Comparison of ENCODE assay signal across 1 cellular context in genomic region chr10:34537629-34538231, GRCh38.
A peak's percentile ranks its signal among the peaks of the same experiment; 100 is the strongest.
TF ChIP-seq lines count a peak whose summit lies in the region.

No MANE protein-coding gene starts in this region.

TF ChIP-seq in GM12878, 131 proteins besides CTCF, POLR2A, EP300 and RAD21 (continued from another document and continues in another):
- no peak for TF ChIP-seq NKRF (conservative IDR thresholded peaks at IDR 0.05)
- TF ChIP-seq TARDBP (IDR thresholded peaks at IDR 0.05; ENCODE audit: borderline replicate concordance) = no peak
- TF ChIP-seq SP1 (IDR thresholded peaks at IDR 0.05; ENCODE audit: low read depth, low read length) = no peak
- TF ChIP-seq MXI1 (IDR thresholded peaks at IDR 0.05; ENCODE audit: low read depth, low read length) = no peak
- TF ChIP-seq MLLT1 (IDR thresholded peaks at IDR 0.05) = peak; percentile 75
- TF ChIP-seq, protein P1, sequence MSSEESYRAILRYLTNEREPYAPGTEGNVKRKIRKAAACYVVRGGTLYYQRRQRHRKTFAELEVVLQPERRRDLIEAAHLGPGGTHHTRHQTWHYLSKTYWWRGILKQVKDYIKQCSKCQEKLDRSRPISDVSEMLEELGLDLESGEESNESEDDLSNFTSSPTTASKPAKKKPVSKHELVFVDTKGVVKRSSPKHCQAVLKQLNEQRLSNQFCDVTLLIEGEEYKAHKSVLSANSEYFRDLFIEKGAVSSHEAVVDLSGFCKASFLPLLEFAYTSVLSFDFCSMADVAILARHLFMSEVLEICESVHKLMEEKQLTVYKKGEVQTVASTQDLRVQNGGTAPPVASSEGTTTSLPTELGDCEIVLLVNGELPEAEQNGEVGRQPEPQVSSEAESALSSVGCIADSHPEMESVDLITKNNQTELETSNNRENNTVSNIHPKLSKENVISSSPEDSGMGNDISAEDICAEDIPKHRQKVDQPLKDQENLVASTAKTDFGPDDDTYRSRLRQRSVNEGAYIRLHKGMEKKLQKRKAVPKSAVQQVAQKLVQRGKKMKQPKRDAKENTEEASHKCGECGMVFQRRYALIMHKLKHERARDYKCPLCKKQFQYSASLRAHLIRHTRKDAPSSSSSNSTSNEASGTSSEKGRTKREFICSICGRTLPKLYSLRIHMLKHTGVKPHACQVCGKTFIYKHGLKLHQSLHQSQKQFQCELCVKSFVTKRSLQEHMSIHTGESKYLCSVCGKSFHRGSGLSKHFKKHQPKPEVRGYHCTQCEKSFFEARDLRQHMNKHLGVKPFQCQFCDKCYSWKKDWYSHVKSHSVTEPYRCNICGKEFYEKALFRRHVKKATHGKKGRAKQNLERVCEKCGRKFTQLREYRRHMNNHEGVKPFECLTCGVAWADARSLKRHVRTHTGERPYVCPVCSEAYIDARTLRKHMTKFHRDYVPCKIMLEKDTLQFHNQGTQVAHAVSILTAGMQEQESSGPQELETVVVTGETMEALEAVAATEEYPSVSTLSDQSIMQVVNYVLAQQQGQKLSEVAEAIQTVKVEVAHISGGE (CRISPR knock-in tag; IDR thresholded peaks at IDR 0.05) = no peak
- TF ChIP-seq IRF4 (IDR thresholded peaks at IDR 0.05; ENCODE audit: low read depth, low read length) = no peak
- TF ChIP-seq WRNIP1 (IDR thresholded peaks at IDR 0.05; ENCODE audit: borderline replicate concordance, low read depth, low read length) = no peak
- peak; percentile 80 for TF ChIP-seq MEF2B (IDR thresholded peaks at IDR 0.05; ENCODE audit: partially characterized antibody, poor library complexity, severe bottlenecking)
- TF ChIP-seq, protein P2, sequence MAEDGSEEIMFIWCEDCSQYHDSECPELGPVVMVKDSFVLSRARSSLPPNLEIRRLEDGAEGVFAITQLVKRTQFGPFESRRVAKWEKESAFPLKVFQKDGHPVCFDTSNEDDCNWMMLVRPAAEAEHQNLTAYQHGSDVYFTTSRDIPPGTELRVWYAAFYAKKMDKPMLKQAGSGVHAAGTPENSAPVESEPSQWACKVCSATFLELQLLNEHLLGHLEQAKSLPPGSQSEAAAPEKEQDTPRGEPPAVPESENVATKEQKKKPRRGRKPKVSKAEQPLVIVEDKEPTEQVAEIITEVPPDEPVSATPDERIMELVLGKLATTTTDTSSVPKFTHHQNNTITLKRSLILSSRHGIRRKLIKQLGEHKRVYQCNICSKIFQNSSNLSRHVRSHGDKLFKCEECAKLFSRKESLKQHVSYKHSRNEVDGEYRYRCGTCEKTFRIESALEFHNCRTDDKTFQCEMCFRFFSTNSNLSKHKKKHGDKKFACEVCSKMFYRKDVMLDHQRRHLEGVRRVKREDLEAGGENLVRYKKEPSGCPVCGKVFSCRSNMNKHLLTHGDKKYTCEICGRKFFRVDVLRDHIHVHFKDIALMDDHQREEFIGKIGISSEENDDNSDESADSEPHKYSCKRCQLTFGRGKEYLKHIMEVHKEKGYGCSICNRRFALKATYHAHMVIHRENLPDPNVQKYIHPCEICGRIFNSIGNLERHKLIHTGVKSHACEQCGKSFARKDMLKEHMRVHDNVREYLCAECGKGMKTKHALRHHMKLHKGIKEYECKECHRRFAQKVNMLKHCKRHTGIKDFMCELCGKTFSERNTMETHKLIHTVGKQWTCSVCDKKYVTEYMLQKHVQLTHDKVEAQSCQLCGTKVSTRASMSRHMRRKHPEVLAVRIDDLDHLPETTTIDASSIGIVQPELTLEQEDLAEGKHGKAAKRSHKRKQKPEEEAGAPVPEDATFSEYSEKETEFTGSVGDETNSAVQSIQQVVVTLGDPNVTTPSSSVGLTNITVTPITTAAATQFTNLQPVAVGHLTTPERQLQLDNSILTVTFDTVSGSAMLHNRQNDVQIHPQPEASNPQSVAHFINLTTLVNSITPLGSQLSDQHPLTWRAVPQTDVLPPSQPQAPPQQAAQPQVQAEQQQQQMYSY (CRISPR knock-in tag; IDR thresholded peaks at IDR 0.05) = no peak
- no peak for TF ChIP-seq NRF1 (conservative IDR thresholded peaks at IDR 0.05; ENCODE audit: low read depth, low read length)
- no peak for TF ChIP-seq TBL1XR1 (IDR thresholded peaks at IDR 0.05; ENCODE audit: low read depth, low read length)
- TF ChIP-seq, protein P3, sequence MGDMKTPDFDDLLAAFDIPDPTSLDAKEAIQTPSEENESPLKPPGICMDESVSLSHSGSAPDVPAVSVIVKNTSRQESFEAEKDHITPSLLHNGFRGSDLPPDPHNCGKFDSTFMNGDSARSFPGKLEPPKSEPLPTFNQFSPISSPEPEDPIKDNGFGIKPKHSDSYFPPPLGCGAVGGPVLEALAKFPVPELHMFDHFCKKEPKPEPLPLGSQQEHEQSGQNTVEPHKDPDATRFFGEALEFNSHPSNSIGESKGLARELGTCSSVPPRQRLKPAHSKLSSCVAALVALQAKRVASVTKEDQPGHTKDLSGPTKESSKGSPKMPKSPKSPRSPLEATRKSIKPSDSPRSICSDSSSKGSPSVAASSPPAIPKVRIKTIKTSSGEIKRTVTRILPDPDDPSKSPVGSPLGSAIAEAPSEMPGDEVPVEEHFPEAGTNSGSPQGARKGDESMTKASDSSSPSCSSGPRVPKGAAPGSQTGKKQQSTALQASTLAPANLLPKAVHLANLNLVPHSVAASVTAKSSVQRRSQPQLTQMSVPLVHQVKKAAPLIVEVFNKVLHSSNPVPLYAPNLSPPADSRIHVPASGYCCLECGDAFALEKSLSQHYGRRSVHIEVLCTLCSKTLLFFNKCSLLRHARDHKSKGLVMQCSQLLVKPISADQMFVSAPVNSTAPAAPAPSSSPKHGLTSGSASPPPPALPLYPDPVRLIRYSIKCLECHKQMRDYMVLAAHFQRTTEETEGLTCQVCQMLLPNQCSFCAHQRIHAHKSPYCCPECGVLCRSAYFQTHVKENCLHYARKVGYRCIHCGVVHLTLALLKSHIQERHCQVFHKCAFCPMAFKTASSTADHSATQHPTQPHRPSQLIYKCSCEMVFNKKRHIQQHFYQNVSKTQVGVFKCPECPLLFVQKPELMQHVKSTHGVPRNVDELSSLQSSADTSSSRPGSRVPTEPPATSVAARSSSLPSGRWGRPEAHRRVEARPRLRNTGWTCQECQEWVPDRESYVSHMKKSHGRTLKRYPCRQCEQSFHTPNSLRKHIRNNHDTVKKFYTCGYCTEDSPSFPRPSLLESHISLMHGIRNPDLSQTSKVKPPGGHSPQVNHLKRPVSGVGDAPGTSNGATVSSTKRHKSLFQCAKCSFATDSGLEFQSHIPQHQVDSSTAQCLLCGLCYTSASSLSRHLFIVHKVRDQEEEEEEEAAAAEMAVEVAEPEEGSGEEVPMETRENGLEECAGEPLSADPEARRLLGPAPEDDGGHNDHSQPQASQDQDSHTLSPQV (IDR thresholded peaks at IDR 0.05) = peak; percentile 24; the same call in 1 of the 2 replicates
- no peak for TF ChIP-seq SREBF1 (IDR thresholded peaks at IDR 0.05; ENCODE audit: low read length)
- peak; percentile 38 for TF ChIP-seq PKNOX1 (IDR thresholded peaks at IDR 0.05)
- TF ChIP-seq RB1 (IDR thresholded peaks at IDR 0.05; ENCODE audit: borderline replicate concordance) = no peak
- peak in 1 of 2 experiments; percentile 36; a peak in 1 of 4 replicates for TF ChIP-seq BHLHE40 (IDR thresholded peaks at IDR 0.05; ENCODE audit: borderline replicate concordance in 1 of 2, low read depth in 2 of 2, low read length in 1 of 2)
- no peak for TF ChIP-seq ZBTB4 (CRISPR knock-in tag; IDR thresholded peaks at IDR 0.05)
- TF ChIP-seq, protein P4, sequence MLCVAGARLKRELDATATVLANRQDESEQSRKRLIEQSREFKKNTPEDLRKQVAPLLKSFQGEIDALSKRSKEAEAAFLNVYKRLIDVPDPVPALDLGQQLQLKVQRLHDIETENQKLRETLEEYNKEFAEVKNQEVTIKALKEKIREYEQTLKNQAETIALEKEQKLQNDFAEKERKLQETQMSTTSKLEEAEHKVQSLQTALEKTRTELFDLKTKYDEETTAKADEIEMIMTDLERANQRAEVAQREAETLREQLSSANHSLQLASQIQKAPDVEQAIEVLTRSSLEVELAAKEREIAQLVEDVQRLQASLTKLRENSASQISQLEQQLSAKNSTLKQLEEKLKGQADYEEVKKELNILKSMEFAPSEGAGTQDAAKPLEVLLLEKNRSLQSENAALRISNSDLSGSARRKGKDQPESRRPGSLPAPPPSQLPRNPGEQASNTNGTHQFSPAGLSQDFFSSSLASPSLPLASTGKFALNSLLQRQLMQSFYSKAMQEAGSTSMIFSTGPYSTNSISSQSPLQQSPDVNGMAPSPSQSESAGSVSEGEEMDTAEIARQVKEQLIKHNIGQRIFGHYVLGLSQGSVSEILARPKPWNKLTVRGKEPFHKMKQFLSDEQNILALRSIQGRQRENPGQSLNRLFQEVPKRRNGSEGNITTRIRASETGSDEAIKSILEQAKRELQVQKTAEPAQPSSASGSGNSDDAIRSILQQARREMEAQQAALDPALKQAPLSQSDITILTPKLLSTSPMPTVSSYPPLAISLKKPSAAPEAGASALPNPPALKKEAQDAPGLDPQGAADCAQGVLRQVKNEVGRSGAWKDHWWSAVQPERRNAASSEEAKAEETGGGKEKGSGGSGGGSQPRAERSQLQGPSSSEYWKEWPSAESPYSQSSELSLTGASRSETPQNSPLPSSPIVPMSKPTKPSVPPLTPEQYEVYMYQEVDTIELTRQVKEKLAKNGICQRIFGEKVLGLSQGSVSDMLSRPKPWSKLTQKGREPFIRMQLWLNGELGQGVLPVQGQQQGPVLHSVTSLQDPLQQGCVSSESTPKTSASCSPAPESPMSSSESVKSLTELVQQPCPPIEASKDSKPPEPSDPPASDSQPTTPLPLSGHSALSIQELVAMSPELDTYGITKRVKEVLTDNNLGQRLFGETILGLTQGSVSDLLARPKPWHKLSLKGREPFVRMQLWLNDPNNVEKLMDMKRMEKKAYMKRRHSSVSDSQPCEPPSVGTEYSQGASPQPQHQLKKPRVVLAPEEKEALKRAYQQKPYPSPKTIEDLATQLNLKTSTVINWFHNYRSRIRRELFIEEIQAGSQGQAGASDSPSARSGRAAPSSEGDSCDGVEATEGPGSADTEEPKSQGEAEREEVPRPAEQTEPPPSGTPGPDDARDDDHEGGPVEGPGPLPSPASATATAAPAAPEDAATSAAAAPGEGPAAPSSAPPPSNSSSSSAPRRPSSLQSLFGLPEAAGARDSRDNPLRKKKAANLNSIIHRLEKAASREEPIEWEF (IDR thresholded peaks at IDR 0.05; ENCODE audit: insufficient replicate concordance, low read depth, low read length) = no peak
- TF ChIP-seq, protein P5, sequence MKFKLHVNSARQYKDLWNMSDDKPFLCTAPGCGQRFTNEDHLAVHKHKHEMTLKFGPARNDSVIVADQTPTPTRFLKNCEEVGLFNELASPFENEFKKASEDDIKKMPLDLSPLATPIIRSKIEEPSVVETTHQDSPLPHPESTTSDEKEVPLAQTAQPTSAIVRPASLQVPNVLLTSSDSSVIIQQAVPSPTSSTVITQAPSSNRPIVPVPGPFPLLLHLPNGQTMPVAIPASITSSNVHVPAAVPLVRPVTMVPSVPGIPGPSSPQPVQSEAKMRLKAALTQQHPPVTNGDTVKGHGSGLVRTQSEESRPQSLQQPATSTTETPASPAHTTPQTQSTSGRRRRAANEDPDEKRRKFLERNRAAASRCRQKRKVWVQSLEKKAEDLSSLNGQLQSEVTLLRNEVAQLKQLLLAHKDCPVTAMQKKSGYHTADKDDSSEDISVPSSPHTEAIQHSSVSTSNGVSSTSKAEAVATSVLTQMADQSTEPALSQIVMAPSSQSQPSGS (IDR thresholded peaks at IDR 0.05; ENCODE audit: low read length) = no peak
- TF ChIP-seq HCFC1 (IDR thresholded peaks at IDR 0.05; ENCODE audit: low read length) = no peak
- no peak for TF ChIP-seq ZBED1 (IDR thresholded peaks at IDR 0.05; ENCODE audit: borderline replicate concordance)
- TF ChIP-seq NFIC (IDR thresholded peaks at IDR 0.05; ENCODE audit: low read depth, low read length) = 0 out of 2 replicates have a peak, but pooled peaks have one; percentile 23
